In the genomic region with DNA sequence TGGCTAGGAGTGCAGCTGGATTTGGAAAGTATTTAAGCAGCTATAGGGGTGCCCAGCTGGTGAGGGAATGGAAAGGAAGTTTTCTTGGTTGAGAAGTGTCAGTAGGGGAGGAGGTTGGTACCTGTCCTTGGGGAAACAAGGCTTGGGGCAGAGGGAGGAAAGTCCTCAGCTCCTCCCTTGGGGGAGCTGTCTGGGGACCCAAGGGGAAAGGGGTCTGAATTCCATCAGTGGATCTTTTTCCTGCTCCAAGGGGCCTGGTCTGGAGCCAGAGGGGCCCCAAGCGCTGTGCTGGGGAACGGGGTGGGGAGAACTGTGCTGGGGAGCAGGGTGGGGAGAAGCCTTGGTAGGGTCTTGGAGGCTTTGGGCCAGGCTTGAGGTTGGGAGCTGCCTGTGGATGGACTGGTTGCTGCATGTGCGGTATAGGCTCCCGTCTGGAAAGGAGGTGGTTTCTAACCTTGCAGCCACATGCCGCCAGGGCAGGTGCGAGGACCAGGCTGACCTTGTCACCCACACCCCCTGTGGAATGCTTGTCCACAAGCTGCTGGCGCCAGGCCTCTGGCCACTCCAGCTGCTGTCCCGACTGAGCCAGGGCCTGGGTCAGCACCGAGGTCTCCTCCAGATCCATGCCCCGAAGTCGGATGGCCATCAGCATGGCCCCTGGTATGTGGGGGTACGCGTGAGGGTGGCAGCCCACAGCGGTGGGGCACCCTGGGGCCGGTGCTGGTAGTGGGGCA, we compare ENCODE assay signal across 11 cellular contexts. TPM values are rescaled to one million over a fixed set of nuclear protein-coding genes. Genes with fewer than 3 reads are reported as not detected.
DNase-seq lines count a peak whose midpoint lies in the region; ATAC-seq, FAIRE-seq and TF ChIP-seq lines count a peak whose summit lies in the region.
"Had no signal": no experiment of that assay in that cellular context is flagged by ENCODE, and none has a peak within 500 bp of the region (broad histone marks: within the 10 kb centered on the region; RNA-seq: fewer than 3 reads in every experiment).

No MANE protein-coding gene starts in this region.

- H3K9me3 ChIP-seq in GM12878 (replicated peaks; ENCODE audit: control insufficient read depth, insufficient read depth, low read length): no peaks in the 10 kb centered on the region
- H3K9me3 ChIP-seq in mucosa of stomach (ENCODE audit: control insufficient read depth, low read length): no peaks in the 10 kb centered on the region

- H3K4me1 ChIP-seq in GM12878 (ENCODE audit: control insufficient read depth, insufficient read depth, low read length): peaks cover 28% of the 10 kb centered on the region
- peaks cover 61% of the 10 kb centered on the region for H3K4me1 ChIP-seq in mucosa of stomach (ENCODE audit: control insufficient read depth, insufficient read depth, low read length)

- no peak overlapping the region for H2AFZ ChIP-seq in GM12878 (ENCODE audit: control insufficient read depth, low read depth, low read length)

- peak overlapping the region; percentile 99 for H3K27ac ChIP-seq in 22Rv1
- H3K27ac ChIP-seq in GM12878 (ENCODE audit: control insufficient read depth, insufficient read depth): peak overlapping the region; percentile 100
- H3K27ac ChIP-seq: SJSA1 had no signal

- H3K9ac ChIP-seq in GM12878 (ENCODE audit: control insufficient read depth, insufficient read depth, low read length): peak overlapping the region; percentile 100; the same call in 1 of the 2 replicates
- H3K9ac ChIP-seq in mucosa of stomach (ENCODE audit: low read length): peak overlapping the region; percentile 99

- peaks cover 76% of the 10 kb centered on the region for H3K79me2 ChIP-seq in GM12878 (ENCODE audit: control insufficient read depth, insufficient read depth, low read length)

- TF ChIP-seq POLR2A in GM19099 (IDR thresholded peaks at IDR 0.05; ENCODE audit: extremely low read depth, insufficient read length, low read depth) (peak; percentile 29), GM12878 (IDR thresholded peaks at IDR 0.05; ENCODE audit: low read depth, low read length) (no peak)

- SMC1A ChIA-PET in GM12878 (lab: Charles Lee; ENCODE audit: uncharacterized antibody, unreplicated experiment): interaction anchor here (1.1 to 5.8 kb wide), 4 partner anchors 11 to 92 kb away, joined by 5 to 58 read pairs (median 8); partner anchors contain the start of gene SYCE3

- CTCF ChIA-PET in GM12878 (lab: Yijun Ruan, JAX): interaction anchor here (0.9 to 2.4 kb wide), 4 partner anchors 12 to 92 kb away, joined by 3 to 12 read pairs (median 4); no protein-coding TSS in a partner anchor

- no peak for TF ChIP-seq CTCF in 22Rv1 (IDR thresholded peaks at IDR 0.05)
- TF ChIP-seq CTCF in GM12878 (IDR thresholded peaks at IDR 0.05 in 2 of 3, conservative IDR thresholded peaks at IDR 0.05 in 1 of 3; ENCODE audit: control insufficient read depth in 2 of 3, extremely low read depth in 1 of 3, insufficient read depth in 1 of 3, low read depth in 3 of 3, low read length in 3 of 3): no peak

- 50% methylated on average over 15 of the region's 15 CpGs for WGBS in GM12878 (ENCODE audit: insufficient coverage, insufficient replicate concordance, low lambda C conversion rate, missing lambda C conversion rate)

- no peak for TF ChIP-seq EP300 in GM12878 (IDR thresholded peaks at IDR 0.05; ENCODE audit: borderline replicate concordance in 1 of 2, control insufficient read depth in 1 of 2, low read depth in 2 of 2, low read length in 2 of 2)

- DNase-seq in GM12878 (ENCODE audit: low read depth, low spot score) (no peak), T1000 (lab: John Stamatoyannopoulos, UW) (no peak), dedifferentiated amniotic fluid mesenchymal stem cell (ENCODE audit: extremely low spot score) (no peak)
- DNase-seq: stimulated activated CD4-positive, alpha-beta T cell treated with anti-CD3 and anti-CD28 coated beads, Interleukin-12 subunit alpha, Interleukin-12 subunit beta, amount 100 ng/mL, for 4 hours had no signal

- H4K20me1 ChIP-seq in GM12878 (ENCODE audit: control insufficient read depth, insufficient read depth): no peaks in the 10 kb centered on the region

- ATAC-seq in GM12878: no peak
- ATAC-seq in HG03521 (IDR thresholded peaks at IDR 0.05; ENCODE audit: unreplicated experiment): no peak
- ATAC-seq in HG02571 (IDR thresholded peaks at IDR 0.05; ENCODE audit: unreplicated experiment): no peak

- in situ Hi-C loops in GM12878 (cut with MboI): loop anchor here (5.0 kb wide), 1 partner anchor 93 kb away; no protein-coding TSS in a partner anchor

- H3K4me2 ChIP-seq in GM12878 (ENCODE audit: control insufficient read depth, insufficient read depth): peak overlapping the region; percentile 71

- H3K36me3 ChIP-seq in GM12878 (ENCODE audit: control insufficient read depth in 2 of 2, insufficient read depth in 2 of 2, low read length in 1 of 2) (peaks cover 0 to 3% of the 10 kb centered on the region in 2 experiments; a peak in 3 of 4 replicates), mucosa of stomach (ENCODE audit: control insufficient read depth, insufficient read depth, low read length) (no peaks in the 10 kb centered on the region)

- H3K27me3 ChIP-seq in GM12878 (replicated peaks in 1 of 2; ENCODE audit: control insufficient read depth in 2 of 2, insufficient read depth in 2 of 2, low read length in 1 of 2): no peaks in the 10 kb centered on the region
- no peaks in the 10 kb centered on the region for H3K27me3 ChIP-seq in mucosa of stomach (ENCODE audit: control insufficient read depth, insufficient read depth, low read length)

- TF ChIP-seq RAD21 in GM12878 (IDR thresholded peaks at IDR 0.05; ENCODE audit: insufficient read depth, low read depth, low read length): no peak

- RAD21 ChIA-PET in GM12878 (lab: Charles Lee; ENCODE audit: unreplicated experiment): interaction anchor here (0.7 to 6.3 kb wide), 3 partner anchors 11 to 42 kb away, joined by 3 to 106 read pairs (median 14); partner anchors contain the start of genes LMF2 and NCAPH2

- intact Hi-C loops in GM12878 (cut with micrococcal nuclease; ENCODE audit: unreplicated experiment): loop anchor here (5.0 kb wide), 2 partner anchors 33 to 53 kb away; partner anchors contain the start of genes CHKB and SYCE3

- BruUV-seq in GM12878 (replicated peaks; lab: Mats Ljungman, UMichigan): no TSS peak

- POLR2A ChIA-PET in GM12878 (lab: Charles Lee): interaction anchor here (1.4 to 6.5 kb wide), 8 partner anchors 9 to 94 kb away, joined by 3 to 232 read pairs (median 6); partner anchors contain the start of genes KLHDC7B, LMF2, NCAPH2 and SYCE3

- peak overlapping the region; percentile 78 for H3K4me3 ChIP-seq in GM12878
- no peak overlapping the region for H3K4me3 ChIP-seq in mucosa of stomach (ENCODE audit: low read length)

- FAIRE-seq in GM12878 (lab: Jason Lieb, UNC): no peak

RNA-seq across cellular contexts. Expression of gene TYMP, which starts 1.0 kb away (rescaled TPM):
- total RNA-seq in GM12878 (2013; cell fraction: nucleolus; rRNA removed): 57.1 and 63.5 TPM in 2 replicates
- total RNA-seq in GM12878 (2014; rRNA removed) (39.8 and 40.8 TPM in 2 replicates), GM12878 (2014; rRNA removed; fragmentation: Illumina TruSeq; extraction: Trizol) (8.9 and 9.8 TPM in 2 replicates), GM12878 (2021) (53.2 and 53.9 TPM in 2 replicates)
- polyA plus RNA-seq in GM12878 (2011; ENCODE audit: low read depth): 9.5 TPM
- polyA plus RNA-seq in GM12878 (2011; rRNA removed) (8.8 and 21.0 TPM in 2 replicates), GM12878 (2014; fragmentation: Illumina TruSeq; extraction: Trizol) (3.0 and 5.6 TPM in 2 replicates), GM12878 (2014; fragmentation: Nextera tagmentation; extraction: Ambion mirVana) (under 1 TPM; 0.42 to 0.91 TPM), GM12878 (2014; rRNA removed) (55.7 and 57.8 TPM in 2 replicates), GM12878 (2016; fragmentation: Nextera tagmentation; extraction: Ambion mirVana) (10 to 100 TPM; 28.3 to 37.7 TPM)
- polyA plus RNA-seq in GM12878 (2011; cell fraction: cytosol; rRNA removed): 29.5 and 58.9 TPM in 2 replicates
- polyA plus RNA-seq in GM12878 (2011; cell fraction: nucleus; rRNA removed): 283 and 296 TPM in 2 replicates
- polyA plus RNA-seq in GM12878 (2012): 32.9 and 38.1 TPM in 2 replicates
- 12.4 and 23.6 TPM in 2 replicates for polyA minus RNA-seq in GM12878 (2011; rRNA and poly(A)+ RNA removed)
- polyA minus RNA-seq in GM12878 (2011; cell fraction: cytosol; rRNA and poly(A)+ RNA removed): 11.2 and 12.8 TPM in 2 replicates
- polyA minus RNA-seq in GM12878 (2011; cell fraction: nucleus; rRNA and poly(A)+ RNA removed): 22.4 and 35.5 TPM in 2 replicates

RNA-seq across cellular contexts. Expression of gene SCO2, which starts 3.5 kb away (rescaled TPM):
- not detected in 2 replicates for total RNA-seq in GM12878 (2013; cell fraction: nucleolus; rRNA removed)
- total RNA-seq in GM12878 (2014; rRNA removed) (2.8 and 4.4 TPM in 2 replicates), GM12878 (2014; rRNA removed; fragmentation: Illumina TruSeq; extraction: Trizol) (0.32 and 0.36 TPM in 2 replicates), GM12878 (2021) (6.4 and 16.0 TPM in 2 replicates)
- 5.6 TPM for polyA plus RNA-seq in GM12878 (2011; ENCODE audit: low read depth)
- polyA plus RNA-seq in GM12878 (2011; rRNA removed) (2.0 and 2.2 TPM in 2 replicates), GM12878 (2014; fragmentation: Illumina TruSeq; extraction: Trizol) (0.18 TPM in 1 of 2 replicates, not detected in the other), GM12878 (2014; fragmentation: Nextera tagmentation; extraction: Ambion mirVana) (1 to 10 TPM in 1 of 2 experiments, not detected in 1; 1.0 TPM), GM12878 (2014; rRNA removed) (2.4 and 7.1 TPM in 2 replicates), GM12878 (2016; fragmentation: Nextera tagmentation; extraction: Ambion mirVana) (10 to 100 TPM; 14.0 to 16.0 TPM)
- 8.5 and 9.4 TPM in 2 replicates for polyA plus RNA-seq in GM12878 (2011; cell fraction: cytosol; rRNA removed)
- polyA plus RNA-seq in GM12878 (2011; cell fraction: nucleus; rRNA removed): 10.9 and 11.6 TPM in 2 replicates
- polyA plus RNA-seq in GM12878 (2012): 4.7 and 8.2 TPM in 2 replicates
- polyA minus RNA-seq in GM12878 (2011; rRNA and poly(A)+ RNA removed): 2.0 TPM in 1 of 2 replicates, not detected in the other
- 4.2 TPM in 1 of 2 replicates, not detected in the other for polyA minus RNA-seq in GM12878 (2011; cell fraction: cytosol; rRNA and poly(A)+ RNA removed)
- polyA minus RNA-seq in GM12878 (2011; cell fraction: nucleus; rRNA and poly(A)+ RNA removed): not detected in 2 replicates

RNA-seq across cellular contexts. Expression of gene KLHDC7B, which starts 16.9 kb away (rescaled TPM):
- total RNA-seq in GM12878 (2013; cell fraction: nucleolus; rRNA removed): 2.3 and 2.6 TPM in 2 replicates
- 1.3 and 1.5 TPM in 2 replicates for total RNA-seq in GM12878 (2014; rRNA removed)
- 0.32 and 0.63 TPM in 2 replicates for total RNA-seq in GM12878 (2014; rRNA removed; fragmentation: Illumina TruSeq; extraction: Trizol)
- total RNA-seq in GM12878 (2021): 1.1 and 1.7 TPM in 2 replicates
- 0.26 TPM for polyA plus RNA-seq in GM12878 (2011; ENCODE audit: low read depth)
- not detected in 2 replicates for polyA plus RNA-seq in GM12878 (2011; rRNA removed)
- 0.01 and 0.03 TPM in 2 replicates for polyA plus RNA-seq in GM12878 (2011; cell fraction: cytosol; rRNA removed)
- polyA plus RNA-seq in GM12878 (2011; cell fraction: nucleus; rRNA removed): 0.03 and 0.04 TPM in 2 replicates
- polyA plus RNA-seq in GM12878 (2012): 1.5 and 1.9 TPM in 2 replicates
- 0.59 and 0.65 TPM in 2 replicates for polyA plus RNA-seq in GM12878 (2014; fragmentation: Illumina TruSeq; extraction: Trizol)
- polyA plus RNA-seq in GM12878 (2014; fragmentation: Nextera tagmentation; extraction: Ambion mirVana): under 1 TPM in 1 of 2 experiments, not detected in 1; 0.05 TPM
- polyA plus RNA-seq in GM12878 (2014; rRNA removed): 1.8 and 2.2 TPM in 2 replicates
- polyA plus RNA-seq in GM12878 (2016; fragmentation: Nextera tagmentation; extraction: Ambion mirVana): 1 to 10 TPM in 1 of 2 experiments, under 1 TPM in 1; 0.72 to 1.1 TPM
- polyA minus RNA-seq in GM12878 (2011; rRNA and poly(A)+ RNA removed): not detected in 2 replicates
- 0.31 TPM in 1 of 2 replicates, not detected in the other for polyA minus RNA-seq in GM12878 (2011; cell fraction: cytosol; rRNA and poly(A)+ RNA removed)
- 0.10 TPM in 1 of 2 replicates, not detected in the other for polyA minus RNA-seq in GM12878 (2011; cell fraction: nucleus; rRNA and poly(A)+ RNA removed)
- total RNA-seq: dermis microvascular lymphatic vessel endothelial cell had no signal

RNA-seq across cellular contexts. Expression of gene NCAPH2, which starts 20.8 kb away (rescaled TPM):
- total RNA-seq in GM12878 (2013; cell fraction: nucleolus; rRNA removed): 43.3 and 47.4 TPM in 2 replicates
- total RNA-seq in GM12878 (2014; rRNA removed): 78.5 and 86.1 TPM in 2 replicates
- 33.9 and 39.4 TPM in 2 replicates for total RNA-seq in GM12878 (2014; rRNA removed; fragmentation: Illumina TruSeq; extraction: Trizol)
- 99.8 and 110 TPM in 2 replicates for total RNA-seq in GM12878 (2021)
- 19.5 TPM for polyA plus RNA-seq in GM12878 (2011; ENCODE audit: low read depth)
- polyA plus RNA-seq in GM12878 (2011; rRNA removed): 18.4 and 31.9 TPM in 2 replicates
- 52.9 and 83.1 TPM in 2 replicates for polyA plus RNA-seq in GM12878 (2011; cell fraction: cytosol; rRNA removed)
- 135 and 170 TPM in 2 replicates for polyA plus RNA-seq in GM12878 (2011; cell fraction: nucleus; rRNA removed)
- 46.8 and 48.7 TPM in 2 replicates for polyA plus RNA-seq in GM12878 (2012)
- polyA plus RNA-seq in GM12878 (2014; fragmentation: Illumina TruSeq; extraction: Trizol): 22.7 and 36.9 TPM in 2 replicates
- polyA plus RNA-seq in GM12878 (2014; fragmentation: Nextera tagmentation; extraction: Ambion mirVana): 10 to 100 TPM in 1 of 2 experiments, 1 to 10 TPM in 1; 5.0 to 16.9 TPM
- polyA plus RNA-seq in GM12878 (2014; rRNA removed): 80.3 and 84.2 TPM in 2 replicates
- polyA plus RNA-seq in GM12878 (2016; fragmentation: Nextera tagmentation; extraction: Ambion mirVana): 10 to 100 TPM; 81.7 to 85.8 TPM
- 26.8 and 64.7 TPM in 2 replicates for polyA minus RNA-seq in GM12878 (2011; rRNA and poly(A)+ RNA removed)
- polyA minus RNA-seq in GM12878 (2011; cell fraction: cytosol; rRNA and poly(A)+ RNA removed): 31.8 and 32.3 TPM in 2 replicates
- 26.2 and 40.9 TPM in 2 replicates for polyA minus RNA-seq in GM12878 (2011; cell fraction: nucleus; rRNA and poly(A)+ RNA removed)

RNA-seq across cellular contexts. Expression of gene LMF2, which starts 21.3 kb away (rescaled TPM):
- 34.3 and 36.8 TPM in 2 replicates for total RNA-seq in GM12878 (2013; cell fraction: nucleolus; rRNA removed)
- 32.2 and 34.9 TPM in 2 replicates for total RNA-seq in GM12878 (2014; rRNA removed)
- 5.5 and 5.7 TPM in 2 replicates for total RNA-seq in GM12878 (2014; rRNA removed; fragmentation: Illumina TruSeq; extraction: Trizol)
- total RNA-seq in GM12878 (2021): 54.7 and 57.5 TPM in 2 replicates
- 10.2 TPM for polyA plus RNA-seq in GM12878 (2011; ENCODE audit: low read depth)
- 2.3 and 7.6 TPM in 2 replicates for polyA plus RNA-seq in GM12878 (2011; rRNA removed)
- 15.1 and 25.7 TPM in 2 replicates for polyA plus RNA-seq in GM12878 (2011; cell fraction: cytosol; rRNA removed)
- polyA plus RNA-seq in GM12878 (2011; cell fraction: nucleus; rRNA removed): 221 and 276 TPM in 2 replicates
- 30.4 and 36.1 TPM in 2 replicates for polyA plus RNA-seq in GM12878 (2012)
- 0.44 and 3.4 TPM in 2 replicates for polyA plus RNA-seq in GM12878 (2014; fragmentation: Illumina TruSeq; extraction: Trizol)
- under 1 TPM; 0.08 to 0.55 TPM for polyA plus RNA-seq in GM12878 (2014; fragmentation: Nextera tagmentation; extraction: Ambion mirVana)
- 49.4 and 61.2 TPM in 2 replicates for polyA plus RNA-seq in GM12878 (2014; rRNA removed)
- polyA plus RNA-seq in GM12878 (2016; fragmentation: Nextera tagmentation; extraction: Ambion mirVana): 10 to 100 TPM; 36.2 to 39.5 TPM
- 9.9 and 19.8 TPM in 2 replicates for polyA minus RNA-seq in GM12878 (2011; rRNA and poly(A)+ RNA removed)
- polyA minus RNA-seq in GM12878 (2011; cell fraction: cytosol; rRNA and poly(A)+ RNA removed): 12.6 and 15.1 TPM in 2 replicates
- polyA minus RNA-seq in GM12878 (2011; cell fraction: nucleus; rRNA and poly(A)+ RNA removed): 37.8 and 63.0 TPM in 2 replicates
